Comparison of ENCODE assay signal across 1 cellular context in genomic region chr13:81031996-81032395, GRCh38.
TF ChIP-seq lines count a peak whose summit lies in the region.

No MANE protein-coding gene starts in this region.

TF ChIP-seq in GM23338, 12 proteins besides CTCF, POLR2A, EP300 and RAD21 (continued from another document):
- TF ChIP-seq, protein P1, sequence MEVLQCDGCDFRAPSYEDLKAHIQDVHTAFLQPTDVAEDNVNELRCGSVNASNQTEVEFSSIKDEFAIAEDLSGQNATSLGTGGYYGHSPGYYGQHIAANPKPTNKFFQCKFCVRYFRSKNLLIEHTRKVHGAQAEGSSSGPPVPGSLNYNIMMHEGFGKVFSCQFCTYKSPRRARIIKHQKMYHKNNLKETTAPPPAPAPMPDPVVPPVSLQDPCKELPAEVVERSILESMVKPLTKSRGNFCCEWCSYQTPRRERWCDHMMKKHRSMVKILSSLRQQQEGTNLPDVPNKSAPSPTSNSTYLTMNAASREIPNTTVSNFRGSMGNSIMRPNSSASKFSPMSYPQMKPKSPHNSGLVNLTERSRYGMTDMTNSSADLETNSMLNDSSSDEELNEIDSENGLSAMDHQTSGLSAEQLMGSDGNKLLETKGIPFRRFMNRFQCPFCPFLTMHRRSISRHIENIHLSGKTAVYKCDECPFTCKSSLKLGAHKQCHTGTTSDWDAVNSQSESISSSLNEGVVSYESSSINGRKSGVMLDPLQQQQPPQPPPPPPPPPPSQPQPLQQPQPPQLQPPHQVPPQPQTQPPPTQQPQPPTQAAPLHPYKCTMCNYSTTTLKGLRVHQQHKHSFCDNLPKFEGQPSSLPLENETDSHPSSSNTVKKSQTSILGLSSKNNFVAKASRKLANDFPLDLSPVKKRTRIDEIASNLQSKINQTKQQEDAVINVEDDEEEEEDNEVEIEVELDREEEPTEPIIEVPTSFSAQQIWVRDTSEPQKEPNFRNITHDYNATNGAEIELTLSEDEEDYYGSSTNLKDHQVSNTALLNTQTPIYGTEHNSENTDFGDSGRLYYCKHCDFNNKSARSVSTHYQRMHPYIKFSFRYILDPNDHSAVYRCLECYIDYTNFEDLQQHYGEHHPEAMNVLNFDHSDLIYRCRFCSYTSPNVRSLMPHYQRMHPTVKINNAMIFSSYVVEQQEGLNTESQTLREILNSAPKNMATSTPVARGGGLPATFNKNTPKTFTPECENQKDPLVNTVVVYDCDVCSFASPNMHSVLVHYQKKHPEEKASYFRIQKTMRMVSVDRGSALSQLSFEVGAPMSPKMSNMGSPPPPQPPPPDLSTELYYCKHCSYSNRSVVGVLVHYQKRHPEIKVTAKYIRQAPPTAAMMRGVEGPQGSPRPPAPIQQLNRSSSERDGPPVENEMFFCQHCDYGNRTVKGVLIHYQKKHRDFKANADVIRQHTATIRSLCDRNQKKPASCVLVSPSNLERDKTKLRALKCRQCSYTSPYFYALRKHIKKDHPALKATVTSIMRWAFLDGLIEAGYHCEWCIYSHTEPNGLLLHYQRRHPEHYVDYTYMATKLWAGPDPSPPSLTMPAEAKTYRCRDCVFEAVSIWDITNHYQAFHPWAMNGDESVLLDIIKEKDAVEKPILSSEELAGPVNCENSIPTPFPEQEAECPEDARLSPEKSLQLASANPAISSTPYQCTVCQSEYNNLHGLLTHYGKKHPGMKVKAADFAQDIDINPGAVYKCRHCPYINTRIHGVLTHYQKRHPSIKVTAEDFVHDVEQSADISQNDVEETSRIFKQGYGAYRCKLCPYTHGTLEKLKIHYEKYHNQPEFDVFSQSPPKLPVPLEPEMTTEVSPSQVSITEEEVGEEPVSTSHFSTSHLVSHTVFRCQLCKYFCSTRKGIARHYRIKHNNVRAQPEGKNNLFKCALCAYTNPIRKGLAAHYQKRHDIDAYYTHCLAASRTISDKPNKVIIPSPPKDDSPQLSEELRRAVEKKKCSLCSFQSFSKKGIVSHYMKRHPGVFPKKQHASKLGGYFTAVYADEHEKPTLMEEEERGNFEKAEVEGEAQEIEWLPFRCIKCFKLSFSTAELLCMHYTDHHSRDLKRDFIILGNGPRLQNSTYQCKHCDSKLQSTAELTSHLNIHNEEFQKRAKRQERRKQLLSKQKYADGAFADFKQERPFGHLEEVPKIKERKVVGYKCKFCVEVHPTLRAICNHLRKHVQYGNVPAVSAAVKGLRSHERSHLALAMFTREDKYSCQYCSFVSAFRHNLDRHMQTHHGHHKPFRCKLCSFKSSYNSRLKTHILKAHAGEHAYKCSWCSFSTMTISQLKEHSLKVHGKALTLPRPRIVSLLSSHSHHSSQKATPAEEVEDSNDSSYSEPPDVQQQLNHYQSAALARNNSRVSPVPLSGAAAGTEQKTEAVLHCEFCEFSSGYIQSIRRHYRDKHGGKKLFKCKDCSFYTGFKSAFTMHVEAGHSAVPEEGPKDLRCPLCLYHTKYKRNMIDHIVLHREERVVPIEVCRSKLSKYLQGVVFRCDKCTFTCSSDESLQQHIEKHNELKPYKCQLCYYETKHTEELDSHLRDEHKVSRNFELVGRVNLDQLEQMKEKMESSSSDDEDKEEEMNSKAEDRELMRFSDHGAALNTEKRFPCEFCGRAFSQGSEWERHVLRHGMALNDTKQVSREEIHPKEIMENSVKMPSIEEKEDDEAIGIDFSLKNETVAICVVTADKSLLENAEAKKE (CRISPR knock-in tag; IDR thresholded peaks at IDR 0.05), result no peak
- TF ChIP-seq, protein P2, sequence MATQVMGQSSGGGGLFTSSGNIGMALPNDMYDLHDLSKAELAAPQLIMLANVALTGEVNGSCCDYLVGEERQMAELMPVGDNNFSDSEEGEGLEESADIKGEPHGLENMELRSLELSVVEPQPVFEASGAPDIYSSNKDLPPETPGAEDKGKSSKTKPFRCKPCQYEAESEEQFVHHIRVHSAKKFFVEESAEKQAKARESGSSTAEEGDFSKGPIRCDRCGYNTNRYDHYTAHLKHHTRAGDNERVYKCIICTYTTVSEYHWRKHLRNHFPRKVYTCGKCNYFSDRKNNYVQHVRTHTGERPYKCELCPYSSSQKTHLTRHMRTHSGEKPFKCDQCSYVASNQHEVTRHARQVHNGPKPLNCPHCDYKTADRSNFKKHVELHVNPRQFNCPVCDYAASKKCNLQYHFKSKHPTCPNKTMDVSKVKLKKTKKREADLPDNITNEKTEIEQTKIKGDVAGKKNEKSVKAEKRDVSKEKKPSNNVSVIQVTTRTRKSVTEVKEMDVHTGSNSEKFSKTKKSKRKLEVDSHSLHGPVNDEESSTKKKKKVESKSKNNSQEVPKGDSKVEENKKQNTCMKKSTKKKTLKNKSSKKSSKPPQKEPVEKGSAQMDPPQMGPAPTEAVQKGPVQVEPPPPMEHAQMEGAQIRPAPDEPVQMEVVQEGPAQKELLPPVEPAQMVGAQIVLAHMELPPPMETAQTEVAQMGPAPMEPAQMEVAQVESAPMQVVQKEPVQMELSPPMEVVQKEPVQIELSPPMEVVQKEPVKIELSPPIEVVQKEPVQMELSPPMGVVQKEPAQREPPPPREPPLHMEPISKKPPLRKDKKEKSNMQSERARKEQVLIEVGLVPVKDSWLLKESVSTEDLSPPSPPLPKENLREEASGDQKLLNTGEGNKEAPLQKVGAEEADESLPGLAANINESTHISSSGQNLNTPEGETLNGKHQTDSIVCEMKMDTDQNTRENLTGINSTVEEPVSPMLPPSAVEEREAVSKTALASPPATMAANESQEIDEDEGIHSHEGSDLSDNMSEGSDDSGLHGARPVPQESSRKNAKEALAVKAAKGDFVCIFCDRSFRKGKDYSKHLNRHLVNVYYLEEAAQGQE (IDR thresholded peaks at IDR 0.05; ENCODE audit: unreplicated experiment), result no peak
- TF ChIP-seq NANOG (IDR thresholded peaks at IDR 0.05; ENCODE audit: borderline replicate concordance), result no peak
- TF ChIP-seq JUNB (IDR thresholded peaks at IDR 0.05; ENCODE audit: unreplicated experiment), result no peak
- no peak for TF ChIP-seq EZH2 (IDR thresholded peaks at IDR 0.05; ENCODE audit: low read depth, unreplicated experiment)
- TF ChIP-seq POLR2AphosphoS5 (IDR thresholded peaks at IDR 0.05; ENCODE audit: low read depth), result no peak
- no peak for TF ChIP-seq CREB1 (CRISPR knock-in tag; IDR thresholded peaks at IDR 0.05; ENCODE audit: low read depth)
- no peak for TF ChIP-seq ZNF114 (CRISPR knock-in tag; IDR thresholded peaks at IDR 0.05)
